In genomic region chr12:49665384-49665783, GRCh38 we compare ENCODE assay signal across 8 cellular contexts. TPM values are rescaled to one million over a fixed set of nuclear protein-coding genes. Genes with fewer than 3 reads are reported as not detected.
DNase-seq lines count a peak whose midpoint lies in the region; TF ChIP-seq lines count a peak whose summit lies in the region.
"Had no signal": no experiment of that assay in that cellular context is flagged by ENCODE, and none has a peak within 500 bp of the region (broad histone marks: within the 10 kb centered on the region; RNA-seq: fewer than 3 reads in every experiment).

No MANE protein-coding gene starts in this region.

- H3K27me3 Mint-ChIP-seq in CD8-positive, alpha-beta memory T cell: no peaks in the 10 kb centered on the region
- H3K27me3 Mint-ChIP-seq in chondrocyte (ENCODE audit: low read depth): no peaks in the 10 kb centered on the region
- no peaks in the 10 kb centered on the region for H3K27me3 Mint-ChIP-seq in MCF 10A (ENCODE audit: insufficient read depth, unreplicated experiment)

- POLR2A ChIA-PET in CD8-positive, alpha-beta memory T cell (lab: Charles Lee): interaction anchor here (0.8 kb wide), 1 partner anchor 20 kb away, joined by 4 read pairs; no protein-coding TSS in a partner anchor
- POLR2A ChIA-PET in MCF 10A (lab: Yijun Ruan, JAX): no interaction called here

- TF ChIP-seq CTCF in Loucy (conservative IDR thresholded peaks at IDR 0.05; ENCODE audit: low read length) (no peak), chondrocyte (IDR thresholded peaks at IDR 0.05) (no peak), osteoblast (IDR thresholded peaks at IDR 0.05; ENCODE audit: extremely low read depth, low read depth, low read length) (no peak), MCF 10A (IDR thresholded peaks at IDR 0.05; ENCODE audit: unreplicated experiment) (no peak)

- H3K27ac ChIP-seq in CD8-positive, alpha-beta memory T cell (ENCODE audit: low read depth, low read length): no peak overlapping the region
- H3K27ac ChIP-seq in osteoblast (ENCODE audit: low read depth, low read length): peak overlapping the region; percentile 9

- peaks cover 6 to 17% (median 9%) of the 10 kb centered on the region in 3 donors for H3K36me3 Mint-ChIP-seq in CD8-positive, alpha-beta memory T cell
- H3K36me3 Mint-ChIP-seq in chondrocyte (ENCODE audit: low read depth): peaks cover 10% of the 10 kb centered on the region
- H3K36me3 Mint-ChIP-seq in MCF 10A (ENCODE audit: insufficient read depth, unreplicated experiment): peaks cover 4% of the 10 kb centered on the region

- H3K4me1 Mint-ChIP-seq in CD8-positive, alpha-beta memory T cell: peaks cover 72 to 91% (median 91%) of the 10 kb centered on the region in 3 donors
- peaks cover 74% of the 10 kb centered on the region for H3K4me1 Mint-ChIP-seq in chondrocyte (ENCODE audit: low read depth)
- H3K4me1 Mint-ChIP-seq in MCF 10A (ENCODE audit: insufficient read depth, unreplicated experiment): peaks cover 10% of the 10 kb centered on the region

- BruUV-seq in MCF 10A (replicated peaks; lab: Mats Ljungman, UMichigan): no TSS peak

- H3K79me2 ChIP-seq in Loucy (ENCODE audit: insufficient read depth, low read length) (peaks cover 63% of the 10 kb centered on the region), osteoblast (ENCODE audit: insufficient read depth, low read length) (peaks cover 57% of the 10 kb centered on the region)

- peak overlapping the region; percentile 76 for H3K9ac ChIP-seq in Loucy (ENCODE audit: low read depth, low read length, poor library complexity, severe bottlenecking)

- H3K9me3 Mint-ChIP-seq in CD8-positive, alpha-beta memory T cell: no peaks in the 10 kb centered on the region
- H3K9me3 Mint-ChIP-seq in chondrocyte (ENCODE audit: low read depth): no peaks in the 10 kb centered on the region
- no peaks in the 10 kb centered on the region for H3K9me3 Mint-ChIP-seq in MCF 10A (ENCODE audit: unreplicated experiment)

- H4K20me1 ChIP-seq in Loucy (ENCODE audit: insufficient read depth, low read length, poor library complexity, severe bottlenecking) (no peaks in the 10 kb centered on the region), osteoblast (ENCODE audit: insufficient read depth, low read length) (no peaks in the 10 kb centered on the region)

- intact Hi-C loops in MCF 10A (cut with micrococcal nuclease): no loop called here

- H3K4me3 Mint-ChIP-seq in CD8-positive, alpha-beta memory T cell: peak overlapping the region in 1 of 7 donors; percentile 1
- H3K4me3 Mint-ChIP-seq in chondrocyte (ENCODE audit: unreplicated experiment): no peak overlapping the region
- no peak overlapping the region for H3K4me3 Mint-ChIP-seq in MCF 10A (ENCODE audit: unreplicated experiment)

- no peak overlapping the region for H2AFZ ChIP-seq in Loucy (ENCODE audit: low read length)
- no peak overlapping the region for H2AFZ ChIP-seq in osteoblast (ENCODE audit: low read length)

- DNase-seq in CD8-positive, alpha-beta memory T cell: no peak
- DNase-seq in chondrocyte (ENCODE audit: low spot score) (no peak), osteoblast (ENCODE audit: insufficient read length, low spot score, missing footprints) (no peak), iPS-NIHi7 (ENCODE audit: extremely low spot score) (no peak), GM19238 (ENCODE audit: insufficient read length, low spot score) (no peak), MCF 10A (ENCODE audit: unreplicated experiment) (no peak)
- DNase-seq: DMS 273 treated with DMSO at 0.1 percent for 48 hours had no signal

- no peaks in the 10 kb centered on the region for H3K36me3 ChIP-seq in CD8-positive, alpha-beta memory T cell (ENCODE audit: insufficient read depth, low read length)
- H3K36me3 ChIP-seq in Loucy (ENCODE audit: insufficient read depth, low read length) (peaks cover 10% of the 10 kb centered on the region; the same call in 1 of the 2 replicates), osteoblast (ENCODE audit: insufficient read depth, low read length) (peaks cover 21% of the 10 kb centered on the region)

- H3K9me3 ChIP-seq in CD8-positive, alpha-beta memory T cell (ENCODE audit: low read length): no peaks in the 10 kb centered on the region
- no peaks in the 10 kb centered on the region for H3K9me3 ChIP-seq in Loucy (ENCODE audit: insufficient read depth, low read depth, low read length)
- no peaks in the 10 kb centered on the region for H3K9me3 ChIP-seq in osteoblast (ENCODE audit: low read depth, low read length)

- H3F3A ChIP-seq in Loucy (ENCODE audit: low read depth): no peaks in the 10 kb centered on the region; the same call in 1 of the 2 replicates

- H3K27ac Mint-ChIP-seq in CD8-positive, alpha-beta memory T cell: peak overlapping the region in 7 of 8 donors; percentile 66 to 100 (median 91)
- peak overlapping the region; percentile 98 for H3K27ac Mint-ChIP-seq in chondrocyte (ENCODE audit: unreplicated experiment)
- H3K27ac Mint-ChIP-seq in MCF 10A (ENCODE audit: low read depth, unreplicated experiment): no peak overlapping the region

- no peaks in the 10 kb centered on the region for H3K9me2 ChIP-seq in Loucy (replicated peaks; ENCODE audit: low read depth, low read length)

- peaks cover 69% of the 10 kb centered on the region for H3K4me1 ChIP-seq in CD8-positive, alpha-beta memory T cell (ENCODE audit: insufficient read depth, low read length)
- H3K4me1 ChIP-seq in Loucy (ENCODE audit: insufficient read depth, low read length, poor library complexity, severe bottlenecking) (peaks cover 89% of the 10 kb centered on the region), osteoblast (ENCODE audit: insufficient read depth, low read length) (peaks cover 40% of the 10 kb centered on the region)

- H3K27me3 ChIP-seq in CD8-positive, alpha-beta memory T cell (ENCODE audit: insufficient read depth, low read length, poor library complexity, severe bottlenecking): no peaks in the 10 kb centered on the region
- H3K27me3 ChIP-seq in Loucy (ENCODE audit: insufficient read depth, low read length, poor library complexity, severe bottlenecking) (no peaks in the 10 kb centered on the region), osteoblast (ENCODE audit: insufficient read depth, low read length) (no peaks in the 10 kb centered on the region)

- CTCF ChIA-PET in CD8-positive, alpha-beta memory T cell (lab: Charles Lee): interaction anchor here (1.0 to 14.4 kb wide), 2 partner anchors 24 to 40 kb away, joined by 3 to 120 read pairs; partner anchors contain the start of gene FMNL3
- CTCF ChIA-PET in MCF 10A (lab: Yijun Ruan, JAX): interaction anchor here (0.7 kb wide), 1 partner anchor 17 kb away, joined by 3 read pairs; no protein-coding TSS in a partner anchor

- H3K4me2 ChIP-seq in Loucy (ENCODE audit: low read depth, low read length, poor library complexity, severe bottlenecking) (peak overlapping the region; percentile 93), osteoblast (ENCODE audit: insufficient read depth, low read length) (no peak overlapping the region)

- no peak overlapping the region for H3K4me3 ChIP-seq in CD8-positive, alpha-beta memory T cell (ENCODE audit: low read length)
- no peak overlapping the region for H3K4me3 ChIP-seq in Loucy (ENCODE audit: low read length, poor library complexity, severe bottlenecking)
- H3K4me3 ChIP-seq in osteoblast (ENCODE audit: insufficient read depth, low read length): no peak overlapping the region

RNA-seq across cellular contexts. Expression of gene FMNL3, which starts 41.8 kb away (rescaled TPM):
- 10 to 100 TPM; 35.8 to 36.7 TPM for total RNA-seq in CD8-positive, alpha-beta memory T cell
- polyA plus RNA-seq in CD8-positive, alpha-beta memory T cell: 6.3 TPM
- 49.4 to 55.8 TPM (median 55.6 TPM) in 3 replicates for total RNA-seq in chondrocyte
- total RNA-seq in osteoblast: 24.6 and 31.8 TPM in 2 replicates
- 0.58 and 0.91 TPM in 2 replicates for total RNA-seq in MCF 10A (2022)

RNA-seq across cellular contexts. Expression of gene PRPF40B, which starts 42.0 kb away (rescaled TPM):
- 1 to 10 TPM; 9.0 to 9.9 TPM for total RNA-seq in CD8-positive, alpha-beta memory T cell
- polyA plus RNA-seq in CD8-positive, alpha-beta memory T cell: 2.0 TPM
- total RNA-seq in chondrocyte: 12.5 to 23.9 TPM (median 15.1 TPM) in 3 replicates
- total RNA-seq in osteoblast: 11.6 and 12.4 TPM in 2 replicates
- 41.8 and 48.5 TPM in 2 replicates for total RNA-seq in MCF 10A (2022)

RNA-seq across cellular contexts. Expression of gene FAM186B, which starts 59.9 kb away (rescaled TPM):
- total RNA-seq in CD8-positive, alpha-beta memory T cell: under 1 TPM; 0.11 to 0.15 TPM
- polyA plus RNA-seq in CD8-positive, alpha-beta memory T cell: not detected
- total RNA-seq in chondrocyte (0.27 to 0.51 TPM (median 0.46 TPM) in 3 replicates), osteoblast (0.59 and 0.72 TPM in 2 replicates), MCF 10A (2022) (0.30 and 0.64 TPM in 2 replicates)

Comparison
In these comparisons a context has a peak if more than half of its experiments do, and no peak if none do; other contexts are left out.
1. RNA of gene FMNL3, which starts 41.8 kb away (total RNA-seq): 49.4 to 55.8 TPM in chondrocyte, 35.8 to 36.7 TPM in CD8-positive, alpha-beta memory T cell and 24.6 to 31.8 TPM in osteoblast; 0.58 to 0.91 TPM in MCF 10A; every median in the first group is over 10 times any median in the second.